ENCODE assay signal across 14 cellular contexts in the genomic region with DNA sequence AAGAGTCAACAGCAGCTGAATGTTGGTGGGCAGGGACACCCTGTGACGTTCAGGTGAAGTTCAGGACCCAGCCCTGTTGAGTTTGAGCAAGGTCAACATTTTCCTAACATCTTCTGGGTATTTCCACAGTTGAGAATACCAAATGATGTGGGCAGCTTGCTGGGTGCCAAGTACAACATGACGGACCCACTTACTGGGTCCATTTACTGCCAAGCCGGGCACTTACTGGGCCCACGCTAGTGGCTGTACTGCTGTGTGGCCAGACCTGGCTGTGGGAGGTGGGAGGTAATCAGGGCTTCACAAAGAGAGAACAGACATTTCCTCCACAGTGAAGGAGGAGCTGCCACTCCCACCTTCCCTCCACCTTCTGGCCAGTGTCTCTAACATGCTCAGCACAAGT.
"Had no signal": no experiment of that assay in that cellular context is flagged by ENCODE, and none has a peak within 500 bp of the region (broad histone marks: within the 10 kb centered on the region; RNA-seq: fewer than 3 reads in every experiment).

No MANE protein-coding gene starts in this region.

- H3K27ac Mint-ChIP-seq: activated B cell treated with CpG ODN at 0.5 μM for 24 hours; activated CD4-positive, alpha-beta T cell treated with anti-CD3 and anti-CD28 coated beads, Interleukin-2, amount 10 ng/mL, durations not matched to agents 24 days and 14 days; activated naive CD4-positive, alpha-beta T cell treated with anti-CD3 and anti-CD28 coated beads, Interleukin-2, amount 10 ng/mL, durations not matched to agents 7 days and 5 days; activated T-helper 17 cell treated with anti-CD3 and anti-CD28 coated beads, Interleukin-2, amount 50 U/mL, for 72 hours; immature natural killer cell; naive thymus-derived CD8-positive, alpha-beta T cell; stimulated activated effector memory CD8-positive, alpha-beta T cell treated with anti-CD3 and anti-CD28 coated beads, Interleukin-12 subunit alpha, Interleukin-12 subunit beta, amount 100 ng/mL, for 72 hours had no signal

- H3K36me3 Mint-ChIP-seq: activated naive CD4-positive, alpha-beta T cell treated with anti-CD3 and anti-CD28 coated beads, Interleukin-2, amount 10 ng/mL, durations not matched to agents 7 days and 5 days; immature natural killer cell; naive thymus-derived CD8-positive, alpha-beta T cell; stimulated activated effector memory CD8-positive, alpha-beta T cell treated with anti-CD3 and anti-CD28 coated beads, Interleukin-12 subunit alpha, Interleukin-12 subunit beta, amount 100 ng/mL, for 72 hours had no signal

- H3K9me3 Mint-ChIP-seq: activated B cell treated with CpG ODN at 0.5 μM for 24 hours; activated CD4-positive, alpha-beta T cell treated with anti-CD3 and anti-CD28 coated beads, Interleukin-2, amount 10 ng/mL, durations not matched to agents 24 days and 14 days; activated naive CD4-positive, alpha-beta T cell treated with anti-CD3 and anti-CD28 coated beads, Interleukin-2, amount 10 ng/mL, durations not matched to agents 7 days and 5 days; activated T-helper 17 cell treated with anti-CD3 and anti-CD28 coated beads, Interleukin-2, amount 50 U/mL, for 72 hours; immature natural killer cell; naive thymus-derived CD8-positive, alpha-beta T cell; stimulated activated effector memory CD8-positive, alpha-beta T cell treated with anti-CD3 and anti-CD28 coated beads, Interleukin-12 subunit alpha, Interleukin-12 subunit beta, amount 100 ng/mL, for 72 hours had no signal

- H3K4me3 Mint-ChIP-seq: activated B cell treated with CpG ODN at 0.5 μM for 24 hours; activated CD4-positive, alpha-beta T cell treated with anti-CD3 and anti-CD28 coated beads, Interleukin-2, amount 10 ng/mL, durations not matched to agents 24 days and 14 days; activated naive CD4-positive, alpha-beta T cell treated with anti-CD3 and anti-CD28 coated beads, Interleukin-2, amount 10 ng/mL, durations not matched to agents 7 days and 5 days; activated T-helper 17 cell treated with anti-CD3 and anti-CD28 coated beads, Interleukin-2, amount 50 U/mL, for 72 hours; immature natural killer cell; naive thymus-derived CD8-positive, alpha-beta T cell; stimulated activated effector memory CD8-positive, alpha-beta T cell treated with anti-CD3 and anti-CD28 coated beads, Interleukin-12 subunit alpha, Interleukin-12 subunit beta, amount 100 ng/mL, for 72 hours had no signal

- H3K4me2 ChIP-seq: smooth muscle cell had no signal

- H3K4me1 Mint-ChIP-seq: activated B cell treated with CpG ODN at 0.5 μM for 24 hours; activated naive CD4-positive, alpha-beta T cell treated with anti-CD3 and anti-CD28 coated beads, Interleukin-2, amount 10 ng/mL, durations not matched to agents 7 days and 5 days; activated T-helper 17 cell treated with anti-CD3 and anti-CD28 coated beads, Interleukin-2, amount 50 U/mL, for 72 hours; immature natural killer cell; stimulated activated effector memory CD8-positive, alpha-beta T cell treated with anti-CD3 and anti-CD28 coated beads, Interleukin-12 subunit alpha, Interleukin-12 subunit beta, amount 100 ng/mL, for 72 hours had no signal

- ATAC-seq: activated T-helper 17 cell treated with anti-CD3 and anti-CD28 coated beads, Interleukin-2, amount 50 U/mL, for 72 hours; naive thymus-derived CD8-positive, alpha-beta T cell; stimulated activated effector memory CD8-positive, alpha-beta T cell treated with anti-CD3 and anti-CD28 coated beads, Interleukin-12 subunit alpha, Interleukin-12 subunit beta, amount 100 ng/mL, for 72 hours had no signal

- H3K4me3 ChIP-seq: mucosa of descending colon, smooth muscle cell had no signal

- DNase-seq: activated B cell treated with CpG ODN at 0.5 μM for 24 hours; activated CD4-positive, alpha-beta T cell treated with anti-CD3 and anti-CD28 coated beads, Interleukin-2, amount 10 ng/mL, durations not matched to agents 24 days and 14 days; activated CD8-positive, alpha-beta memory T cell treated with anti-CD3 and anti-CD28 coated beads for 24 hours; activated naive CD4-positive, alpha-beta T cell treated with anti-CD3 and anti-CD28 coated beads, Interleukin-2, amount 10 ng/mL, durations not matched to agents 7 days and 5 days; central memory CD4-positive, alpha-beta T cell; erythroblast; immature natural killer cell; naive thymus-derived CD8-positive, alpha-beta T cell; posterior cingulate gyrus; T-helper 2 cell had no signal

- H3K9me3 ChIP-seq: mucosa of descending colon had no signal
